In the genomic region with DNA sequence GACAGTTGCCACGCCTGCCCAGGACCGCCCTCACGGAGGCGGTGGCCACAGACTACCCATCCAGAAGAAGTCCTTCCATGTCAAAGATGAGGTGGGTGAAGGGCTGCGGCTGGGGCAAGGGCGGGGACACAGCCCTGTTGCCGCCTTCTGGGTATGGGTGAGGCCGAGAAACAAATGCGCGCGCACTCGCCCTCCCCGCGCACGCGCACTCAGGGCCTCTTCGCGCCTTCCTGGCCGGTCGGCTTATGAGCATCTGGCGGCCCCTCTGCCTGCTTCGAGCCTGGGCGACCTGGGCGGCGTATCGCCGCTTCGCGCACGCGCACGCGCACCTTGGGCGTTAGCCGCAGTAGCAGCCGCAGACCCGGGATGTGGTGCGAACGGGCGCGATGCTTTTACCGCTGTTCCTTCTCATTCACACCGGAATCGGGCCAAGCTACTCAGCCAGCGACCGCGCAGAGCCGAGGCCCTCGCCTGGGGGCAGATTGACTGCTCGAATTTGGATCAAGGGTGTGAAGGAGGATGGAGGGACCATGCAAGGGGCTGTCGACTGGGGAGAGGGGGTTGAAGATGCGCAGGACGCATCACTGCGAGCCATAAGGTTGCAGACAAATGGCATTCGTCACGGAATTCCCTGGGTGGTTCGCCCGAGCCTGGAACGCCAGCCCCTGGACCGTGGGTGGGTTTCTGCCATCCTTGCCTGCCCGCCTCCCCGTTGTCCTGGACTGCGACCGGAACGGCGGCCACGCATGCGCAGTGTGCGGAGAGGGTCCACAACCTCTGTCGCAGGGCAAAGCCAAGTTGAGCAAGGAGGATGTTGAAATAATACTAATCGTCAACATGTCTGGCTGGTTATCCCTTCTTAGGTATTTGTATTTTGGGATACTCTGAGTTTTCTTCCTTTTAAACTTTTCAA, we compare ENCODE assay signal across 9 cellular contexts.
DNase-seq lines count a peak whose midpoint lies in the region; ATAC-seq and TF ChIP-seq lines count a peak whose summit lies in the region.
"Had no signal": no experiment of that assay in that cellular context is flagged by ENCODE, and none has a peak within 500 bp of the region (broad histone marks: within the 10 kb centered on the region; RNA-seq: fewer than 3 reads in every experiment).

No MANE protein-coding gene starts in this region.

- intact Hi-C loops in tibial artery (cut with DNase I; ENCODE audit: low total_unique reads), result no loop called here

- H3K36me3 ChIP-seq in muscle layer of duodenum (ENCODE audit: control insufficient read depth in 1 of 2, insufficient read depth in 2 of 2, low read length in 2 of 2) (no peaks in the 10 kb centered on the region), tibial artery (no peaks in the 10 kb centered on the region)
- H3K36me3 ChIP-seq: BLaER1 had no signal

- peak overlapping the region; percentile 21 to 47 for H3K4me3 ChIP-seq in muscle layer of duodenum (ENCODE audit: low read depth in 1 of 2, low read length in 2 of 2)
- peak overlapping the region; percentile 41 to 51 for H3K4me3 ChIP-seq in tibial artery
- H3K4me3 ChIP-seq: BLaER1 had no signal

- H3K27me3 ChIP-seq in muscle layer of duodenum (ENCODE audit: low read depth, low read length) (no peaks in the 10 kb centered on the region), tibial artery (no peaks in the 10 kb centered on the region)
- H3K27me3 ChIP-seq: BLaER1 had no signal

- H3K27ac Mint-ChIP-seq in activated naive CD4-positive, alpha-beta T cell treated with anti-CD3 and anti-CD28 coated beads, Interleukin-2, amount 50 U/mL, for 72 hours, result peak overlapping the region; percentile 65 to 85
- H3K27ac Mint-ChIP-seq in chondrocyte (ENCODE audit: unreplicated experiment), result no peak overlapping the region

- H3K27me3 Mint-ChIP-seq in chondrocyte (ENCODE audit: low read depth), result no peaks in the 10 kb centered on the region

- peaks cover 0 to 6% of the 10 kb centered on the region in 2 donors for H3K36me3 Mint-ChIP-seq in activated naive CD4-positive, alpha-beta T cell treated with anti-CD3 and anti-CD28 coated beads, Interleukin-2, amount 50 U/mL, for 72 hours
- H3K36me3 Mint-ChIP-seq in chondrocyte (ENCODE audit: low read depth), result no peaks in the 10 kb centered on the region

- H3K9me3 Mint-ChIP-seq in activated naive CD4-positive, alpha-beta T cell treated with anti-CD3 and anti-CD28 coated beads, Interleukin-2, amount 50 U/mL, for 72 hours, result no peaks in the 10 kb centered on the region
- no peaks in the 10 kb centered on the region for H3K9me3 Mint-ChIP-seq in chondrocyte (ENCODE audit: low read depth)

- H3K9me3 ChIP-seq in muscle layer of duodenum (ENCODE audit: control insufficient read depth in 1 of 2, low read length in 2 of 2) (no peaks in the 10 kb centered on the region), tibial artery (no peaks in the 10 kb centered on the region)
- H3K9me3 ChIP-seq: BLaER1 had no signal

- H3K27ac ChIP-seq in muscle layer of duodenum (ENCODE audit: low read length) (no peak overlapping the region), tibial artery (no peak overlapping the region)
- H3K27ac ChIP-seq: BLaER1 had no signal

- DNase-seq in activated CD8-positive, alpha-beta memory T cell treated with anti-CD3 and anti-CD28 coated beads, Interleukin-2, amount 50 U/mL, for 24 hours (ENCODE audit: extremely low read depth), result peak; percentile 27
- DNase-seq in activated CD8-positive, alpha-beta memory T cell treated with anti-CD3 and anti-CD28 coated beads, Interleukin-2, amount 50 U/mL, for 4 hours, result no peak
- DNase-seq in activated naive CD4-positive, alpha-beta T cell treated with anti-CD3 and anti-CD28 coated beads, Interleukin-2, amount 50 U/mL, for 72 hours (ENCODE audit: low spot score in 2 of 2), result peak; percentile 46 to 79
- DNase-seq in tibial artery (peak; percentile 42 to 74), chondrocyte (ENCODE audit: low spot score) (no peak), NCI-H1417 (lab: John Stamatoyannopoulos, UW) (no peak)

- peak; percentile 76 to 80 for ATAC-seq in activated naive CD4-positive, alpha-beta T cell treated with anti-CD3 and anti-CD28 coated beads, Interleukin-2, amount 50 U/mL, for 72 hours
- no peak for ATAC-seq in esophagus mucosa

- TF ChIP-seq CTCF in tibial artery (IDR thresholded peaks at IDR 0.05) (no peak), chondrocyte (IDR thresholded peaks at IDR 0.05) (no peak)

- H3K4me1 ChIP-seq in muscle layer of duodenum (ENCODE audit: control insufficient read depth in 1 of 2, insufficient read depth in 2 of 2, low read length in 2 of 2) (no peaks in the 10 kb centered on the region), tibial artery (no peaks in the 10 kb centered on the region)
- H3K4me1 ChIP-seq: BLaER1 had no signal

- no peak overlapping the region for H3K4me3 Mint-ChIP-seq in chondrocyte (ENCODE audit: unreplicated experiment)

- no peaks in the 10 kb centered on the region for H3K4me1 Mint-ChIP-seq in chondrocyte (ENCODE audit: low read depth)

Comparison
In these comparisons a context has a peak if more than half of its experiments do, and no peak if none do; other contexts are left out.
1. DNase-seq: peak in activated CD8-positive, alpha-beta memory T cell treated with anti-CD3 and anti-CD28 coated beads, Interleukin-2, amount 50 U/mL, for 24 hours (single experiment), activated naive CD4-positive, alpha-beta T cell treated with anti-CD3 and anti-CD28 coated beads, Interleukin-2, amount 50 U/mL, for 72 hours (2 of 2) and tibial artery (2 of 2); none in activated CD8-positive, alpha-beta memory T cell treated with anti-CD3 and anti-CD28 coated beads, Interleukin-2, amount 50 U/mL, for 4 hours (single experiment), chondrocyte (single experiment) and NCI-H1417 (0 of 3).